ENCODE assay signal across 20 cellular contexts in genomic region chr13:49933511-49933910, GRCh38. TPM values are rescaled to one million over a fixed set of nuclear protein-coding genes. Genes with fewer than 3 reads are reported as not detected.
A peak's percentile ranks its signal among the peaks of the same experiment; 100 is the strongest.
DNase-seq lines count a peak whose midpoint lies in the region; ATAC-seq, FAIRE-seq and TF ChIP-seq lines count a peak whose summit lies in the region.
"Had no signal": no experiment of that assay in that cellular context is flagged by ENCODE, and none has a peak within 500 bp of the region (broad histone marks: within the 10 kb centered on the region; RNA-seq: fewer than 3 reads in every experiment).

No MANE protein-coding gene starts in this region.

- ATAC-seq in right lobe of liver, result no peak

- H3K27ac ChIP-seq in breast epithelium (no peak overlapping the region), right lobe of liver (no peak overlapping the region)
- H3K27ac ChIP-seq: 22Rv1 had no signal

- peaks cover 28% of the 10 kb centered on the region for H3K36me3 Mint-ChIP-seq in MCF 10A (ENCODE audit: insufficient read depth, unreplicated experiment)
- no peaks in the 10 kb centered on the region for H3K36me3 Mint-ChIP-seq in neural crest cell (ENCODE audit: low read depth)

- H3K36me3 ChIP-seq in breast epithelium (no peaks in the 10 kb centered on the region), right lobe of liver (peaks cover 0 to 2% (median 0%) of the 10 kb centered on the region in 4 donors)

- H3K4me1 ChIP-seq in breast epithelium (no peaks in the 10 kb centered on the region), right lobe of liver (peaks cover 0 to 29% (median 4%) of the 10 kb centered on the region in 4 donors)

- POLR2A ChIA-PET in MCF 10A (lab: Yijun Ruan, JAX), result interaction anchor here (1.1 to 4.2 kb wide), 3 partner anchors 11 to 141 kb away, joined by 4 to 16 read pairs (median 4); partner anchors contain the start of gene KPNA3

- DNase-seq in MCF 10A (ENCODE audit: unreplicated experiment) (no peak), breast epithelium (ENCODE audit: low spot score in 2 of 2) (no peak), astrocyte of the hippocampus (ENCODE audit: low read depth, low spot score) (peak; percentile 7), neural crest cell (ENCODE audit: low read depth, low spot score) (no peak), right lobe of liver (no peak), HTR-8/SVneo (ENCODE audit: insufficient read length, low spot score) (no peak), NCI-H2196 treated with DMSO at 0.1 percent for 48 hours (lab: John Stamatoyannopoulos, UW; ENCODE audit: unreplicated experiment) (no peak), KBM-7 (no peak)
- DNase-seq: DMS 273 treated with DMSO at 0.1 percent for 48 hours, Kasumi-1, MV-4-11, NCI-H1436, NCI-H2029, NCI-H2171 treated with DMSO at 0.1 percent for 48 hours, NCI-H748 treated with DMSO at 0.1 percent for 48 hours, OCI-M1, RPMI8226, SIG-M5 had no signal

- in situ Hi-C loops in KBM-7 (cut with MboI; ENCODE audit: low pct_unique_long_range_greater_than_20kb, low sequenced_read_pairs), result no loop called here

- CTCF ChIA-PET in MCF 10A (lab: Yijun Ruan, JAX), result interaction anchor here (0.6 kb wide), 1 partner anchor 272 kb away, joined by 3 read pairs; no protein-coding TSS in a partner anchor

- H3K9me3 ChIP-seq in breast epithelium (no peaks in the 10 kb centered on the region), right lobe of liver (no peaks in the 10 kb centered on the region)

- WGBS in right lobe of liver (ENCODE audit: insufficient coverage, low coverage, low lambda C conversion rate, missing lambda C conversion rate), result 86% methylated on average over 7 of the region's 7 CpGs

- FAIRE-seq in HTR-8/SVneo (lab: Jason Lieb, UNC), result no peak
- FAIRE-seq: GM12892 had no signal

- no peaks in the 10 kb centered on the region for H3K27me3 Mint-ChIP-seq in MCF 10A (ENCODE audit: insufficient read depth, unreplicated experiment)
- peaks cover 6% of the 10 kb centered on the region for H3K27me3 Mint-ChIP-seq in neural crest cell (ENCODE audit: low read depth)

- H3K4me3 ChIP-seq in breast epithelium (no peak overlapping the region), right lobe of liver (no peak overlapping the region)

- BruUV-seq in MCF 10A (replicated peaks; lab: Mats Ljungman, UMichigan), result no TSS peak

- peaks cover 7% of the 10 kb centered on the region for H3K4me1 Mint-ChIP-seq in MCF 10A (ENCODE audit: insufficient read depth, unreplicated experiment)
- peaks cover 15% of the 10 kb centered on the region for H3K4me1 Mint-ChIP-seq in neural crest cell

- H3K27ac Mint-ChIP-seq in MCF 10A (ENCODE audit: low read depth, unreplicated experiment), result peak overlapping the region; percentile 61
- H3K27ac Mint-ChIP-seq in neural crest cell (ENCODE audit: unreplicated experiment), result no peak overlapping the region

- peak overlapping the region; percentile 88 for H3K4me3 Mint-ChIP-seq in MCF 10A (ENCODE audit: unreplicated experiment)
- peak overlapping the region; percentile 97 for H3K4me3 Mint-ChIP-seq in neural crest cell

- intact Hi-C loops in MCF 10A (cut with micrococcal nuclease) (no loop called here), breast epithelium (cut with DNase I; ENCODE audit: low total_unique reads) (no loop called here), right lobe of liver (cut with DNase I) (no loop called here)

- H3K27me3 ChIP-seq in breast epithelium, result no peaks in the 10 kb centered on the region
- no peaks in the 10 kb centered on the region for H3K27me3 ChIP-seq in right lobe of liver

- H3K9me3 Mint-ChIP-seq in MCF 10A (ENCODE audit: unreplicated experiment) (no peaks in the 10 kb centered on the region), neural crest cell (no peaks in the 10 kb centered on the region)

- TF ChIP-seq POLR2A in breast epithelium (IDR thresholded peaks at IDR 0.05) (no peak), right lobe of liver (IDR thresholded peaks at IDR 0.05) (no peak)

- no peak for TF ChIP-seq CTCF in MCF 10A (IDR thresholded peaks at IDR 0.05; ENCODE audit: unreplicated experiment)
- no peak for TF ChIP-seq CTCF in breast epithelium (IDR thresholded peaks at IDR 0.05)
- TF ChIP-seq CTCF in neural crest cell (conservative IDR thresholded peaks at IDR 0.05), result no peak
- no peak for TF ChIP-seq CTCF in right lobe of liver (IDR thresholded peaks at IDR 0.05)

RNA-seq across cellular contexts. Expression of gene SPRYD7, which starts 2.6 kb away (rescaled TPM):
- total RNA-seq in MCF 10A (2022) (15.1 and 19.5 TPM in 2 replicates), breast epithelium (1 to 10 TPM; 3.0 to 6.1 (median 3.9) TPM), neural crest cell (3.8 TPM in 2 replicates), right lobe of liver (1 to 10 TPM; 4.1 to 7.9 (median 5.4) TPM)
